Comparison of ENCODE assay signal across 1 cellular context in genomic region chr7:54722502-54722901, GRCh38.
TF ChIP-seq lines count a peak whose summit lies in the region.

No MANE protein-coding gene starts in this region.

TF ChIP-seq in GM23338, 12 proteins besides CTCF, POLR2A, EP300 and RAD21 (continued from another document):
- no peak for TF ChIP-seq ZNF462 (CRISPR knock-in tag; IDR thresholded peaks at IDR 0.05)
